8 cellular contexts compared by ENCODE assay signal in genomic region chr6:166998256-166999144, GRCh38. TPM values are rescaled to one million over a fixed set of nuclear protein-coding genes. Genes with fewer than 3 reads are reported as not detected.
A peak's percentile ranks its signal among the peaks of the same experiment; 100 is the strongest.
DNase-seq lines count a peak whose midpoint lies in the region; ATAC-seq and TF ChIP-seq lines count a peak whose summit lies in the region.

No MANE protein-coding gene starts in this region.

- DNase-seq in GM06990 (ENCODE audit: extremely low read depth, insufficient read length): no peak
- DNase-seq in activated T-cell treated with anti-CD3 and anti-CD28 coated beads, Interleukin-2, amount 50 U/mL, for 4 hours: no peak
- DNase-seq in Right ventricle myocardium inferior (ENCODE audit: missing footprints): peak; percentile 69
- peak; percentile 25 to 55 for DNase-seq in psoas muscle
- DNase-seq in mesenteric fat pad (ENCODE audit: low spot score): no peak
- no peak for DNase-seq in ureter (ENCODE audit: low spot score)

- H3K27me3 Mint-ChIP-seq in IgD-negative memory B cell: no peaks in the 10 kb centered on the region
- no peaks in the 10 kb centered on the region for H3K27me3 Mint-ChIP-seq in activated T-cell treated with anti-CD3 and anti-CD28 coated beads, Interleukin-2, amount 50 U/mL, for 4 hours (ENCODE audit: low read depth)

- peak overlapping the region; percentile 89 to 96 (median 94) for H3K4me3 Mint-ChIP-seq in IgD-negative memory B cell
- peak overlapping the region; percentile 88 for H3K4me3 Mint-ChIP-seq in activated T-cell treated with anti-CD3 and anti-CD28 coated beads, Interleukin-2, amount 50 U/mL, for 4 hours

- TF ChIP-seq CTCF in GM06990 (IDR thresholded peaks at IDR 0.05; ENCODE audit: insufficient read depth, low read length, poor library complexity, severe bottlenecking) (no peak), psoas muscle (IDR thresholded peaks at IDR 0.05) (no peak)

- H3K27ac Mint-ChIP-seq in IgD-negative memory B cell: peak overlapping the region in 1 of 3 donors; percentile 49

- H3K9me3 ChIP-seq in psoas muscle: no peaks in the 10 kb centered on the region

- no peaks in the 10 kb centered on the region for H3K9me3 Mint-ChIP-seq in IgD-negative memory B cell
- no peaks in the 10 kb centered on the region for H3K9me3 Mint-ChIP-seq in activated T-cell treated with anti-CD3 and anti-CD28 coated beads, Interleukin-2, amount 50 U/mL, for 4 hours

- H3K36me3 ChIP-seq in GM06990 (ENCODE audit: control insufficient read depth, insufficient read depth, low read length) (no peaks in the 10 kb centered on the region; the same call in 1 of the 2 replicates), psoas muscle (ENCODE audit: insufficient read depth in 1 of 2, low read depth in 1 of 2) (peaks cover 0 to 15% of the 10 kb centered on the region in 2 donors)

- H3K4me3 ChIP-seq in GM06990 (replicated peaks; ENCODE audit: low read depth, low read length) (peak overlapping the region; percentile 89), psoas muscle (peak overlapping the region; percentile 86)

- intact Hi-C loops in Right ventricle myocardium inferior (cut with DNase I): loop anchor here (2.0 to 5.0 kb wide), 2 partner anchors 42 to 221 kb away; partner anchors contain the start of gene RNASET2
- intact Hi-C loops in psoas muscle (cut with DNase I): loop anchor here (5.0 kb wide), 1 partner anchor 41 kb away; the partner anchor contains the start of gene RNASET2 (in 2 of the 2)

- H3K4me1 Mint-ChIP-seq in IgD-negative memory B cell: peaks cover 24 to 28% (median 26%) of the 10 kb centered on the region in 3 donors
- H3K4me1 Mint-ChIP-seq in activated T-cell treated with anti-CD3 and anti-CD28 coated beads, Interleukin-2, amount 50 U/mL, for 4 hours (ENCODE audit: low read depth): peaks cover 29% of the 10 kb centered on the region

- peak overlapping the region; percentile 62 for H3K27ac ChIP-seq in psoas muscle

- H3K36me3 Mint-ChIP-seq in IgD-negative memory B cell: peaks cover 3% of the 10 kb centered on the region
- peaks cover 16% of the 10 kb centered on the region for H3K36me3 Mint-ChIP-seq in activated T-cell treated with anti-CD3 and anti-CD28 coated beads, Interleukin-2, amount 50 U/mL, for 4 hours (ENCODE audit: insufficient read depth)

- H3K27me3 ChIP-seq in GM06990 (replicated peaks; ENCODE audit: control insufficient read depth, insufficient read depth, low read length) (no peaks in the 10 kb centered on the region), psoas muscle (ENCODE audit: insufficient read depth in 3 of 3, low read length in 2 of 3) (no peaks in the 10 kb centered on the region)

- peaks cover 17% of the 10 kb centered on the region for H3K4me1 ChIP-seq in psoas muscle

- peak; percentile 10 for ATAC-seq in GM21515 (IDR thresholded peaks at IDR 0.05; ENCODE audit: unreplicated experiment)
- ATAC-seq in activated T-cell treated with anti-CD3 and anti-CD28 coated beads, Interleukin-2, amount 50 U/mL, for 4 hours: peak; percentile 1 to 2
- ATAC-seq in Right ventricle myocardium inferior: no peak
- ATAC-seq in psoas muscle: peak in 1 of 4 donors; percentile 4

- 0 to 1% (median 0%) methylated on average over 75 to 96 of the region's 96 CpGs for WGBS in psoas muscle, 3 donors

RNA-seq across cellular contexts. Expression of gene CEP43, which starts 0.7 kb away (rescaled TPM):
- polyA plus RNA-seq in IgD-negative memory B cell: 4.4 TPM
- total RNA-seq in activated T-cell treated with anti-CD3 and anti-CD28 coated beads, Interleukin-2, amount 50 U/mL, for 4 hours: 10 to 100 TPM; 19.5 to 20.2 (median 19.5) TPM
- 10.8 TPM for total RNA-seq in Right ventricle myocardium inferior
- 1 to 10 TPM; 3.0 to 7.9 (median 5.8) TPM for total RNA-seq in psoas muscle
- polyA plus RNA-seq in psoas muscle: 10 to 100 TPM in 1 of 3 donors, 1 to 10 TPM in 2; 3.7 to 18.8 (median 9.2) TPM
- total RNA-seq in mesenteric fat pad: 8.6 TPM
- total RNA-seq in ureter: 22.0 TPM

RNA-seq across cellular contexts. Expression of gene RNASET2, which starts 42.1 kb away (rescaled TPM):
- polyA plus RNA-seq in IgD-negative memory B cell: 708 TPM
- 10 to 100 TPM; 43.7 to 67.3 (median 49.4) TPM for total RNA-seq in activated T-cell treated with anti-CD3 and anti-CD28 coated beads, Interleukin-2, amount 50 U/mL, for 4 hours
- 16.4 TPM for total RNA-seq in Right ventricle myocardium inferior
- total RNA-seq in psoas muscle: 10 to 100 TPM in 1 of 4 donors, 1 to 10 TPM in 3; 2.8 to 10.1 (median 6.5) TPM
- 1 to 10 TPM; 3.6 to 3.9 (median 3.7) TPM for polyA plus RNA-seq in psoas muscle
- 50.6 TPM for total RNA-seq in mesenteric fat pad
- total RNA-seq in ureter: 89.9 TPM

Comparison
In these comparisons a context has a peak if more than half of its experiments do, and no peak if none do; other contexts are left out.
1. DNase-seq: peak in Right ventricle myocardium inferior (single experiment) and psoas muscle (2 of 2); none in GM06990 (single experiment), activated T-cell treated with anti-CD3 and anti-CD28 coated beads, Interleukin-2, amount 50 U/mL, for 4 hours (single experiment), mesenteric fat pad (single experiment) and ureter (single experiment).